In genomic region chr2:26636935-26637334, GRCh38 we compare ENCODE assay signal across 27 cellular contexts. TPM values are rescaled to one million over a fixed set of nuclear protein-coding genes. Genes with fewer than 3 reads are reported as not detected.
DNase-seq lines count a peak whose midpoint lies in the region; TF ChIP-seq lines count a peak whose summit lies in the region.
"Had no signal": no experiment of that assay in that cellular context is flagged by ENCODE, and none has a peak within 500 bp of the region (broad histone marks: within the 10 kb centered on the region; RNA-seq: fewer than 3 reads in every experiment).

No MANE protein-coding gene starts in this region.

- no peak overlapping the region for H2BK15ac ChIP-seq in mesendoderm (replicated peaks; ENCODE audit: low read depth)

- H4K5ac ChIP-seq in mesendoderm (ENCODE audit: low read length), result no peak overlapping the region

- no peak overlapping the region for H2BK5ac ChIP-seq in mesendoderm (ENCODE audit: low read length)

- no peak overlapping the region for H3K4me3 ChIP-seq in mammary epithelial cell (replicated peaks in 1 of 3; ENCODE audit: insufficient read depth in 1 of 3, low read depth in 2 of 3, low read length in 3 of 3)
- no peak overlapping the region for H3K4me3 ChIP-seq in mesendoderm (ENCODE audit: low read length)
- H3K4me3 ChIP-seq in esophagus muscularis mucosa, result no peak overlapping the region
- H3K4me3 ChIP-seq: K562 had no signal

- H2BK120ac ChIP-seq in mesendoderm (ENCODE audit: low read depth, low read length), result no peak overlapping the region

- H3K4me1 ChIP-seq in mammary epithelial cell (ENCODE audit: insufficient read depth, low read length) (peaks cover 16% of the 10 kb centered on the region), mesendoderm (ENCODE audit: control insufficient read depth, low read depth, low read length) (peaks cover 3% of the 10 kb centered on the region), esophagus muscularis mucosa (peaks cover 0 to 33% (median 25%) of the 10 kb centered on the region in 4 donors)

- no peaks in the 10 kb centered on the region for H3K9me3 Mint-ChIP-seq in MCF 10A (ENCODE audit: unreplicated experiment)
- H3K9me3 Mint-ChIP-seq: CD14-positive monocyte; CD8-positive, alpha-beta memory T cell had no signal

- no peaks in the 10 kb centered on the region for H3K4me1 Mint-ChIP-seq in MCF 10A (ENCODE audit: insufficient read depth, unreplicated experiment)
- H3K4me1 Mint-ChIP-seq: CD8-positive, alpha-beta memory T cell had no signal

- POLR2A ChIA-PET in MCF 10A (lab: Yijun Ruan, JAX), result interaction anchor here (0.7 to 1.0 kb wide), 2 partner anchors 11 to 36 kb away, joined by 3 read pairs; no protein-coding TSS in a partner anchor

- no peak overlapping the region for H3K4ac ChIP-seq in mesendoderm (ENCODE audit: low read depth, low read length)

- no peak for TF ChIP-seq EP300 in esophagus muscularis mucosa (IDR thresholded peaks at IDR 0.05)

- no peak overlapping the region for H3K56ac ChIP-seq in mesendoderm (ENCODE audit: low read length)

- H3K79me2 ChIP-seq in mammary epithelial cell (ENCODE audit: insufficient read depth, low read length), result no peaks in the 10 kb centered on the region
- no peaks in the 10 kb centered on the region for H3K79me2 ChIP-seq in mesendoderm (ENCODE audit: control insufficient read depth, insufficient read depth, low read length)

- H3K36me3 ChIP-seq in mammary epithelial cell (ENCODE audit: insufficient read depth, low read length), result no peaks in the 10 kb centered on the region
- no peaks in the 10 kb centered on the region for H3K36me3 ChIP-seq in mesendoderm (ENCODE audit: control insufficient read depth, insufficient read depth, low read length)
- no peaks in the 10 kb centered on the region for H3K36me3 ChIP-seq in esophagus muscularis mucosa
- H3K36me3 ChIP-seq: BE2C had no signal

- H3K27ac ChIP-seq in mammary epithelial cell (ENCODE audit: insufficient read depth, low read depth, low read length) (no peak overlapping the region), mesendoderm (ENCODE audit: low read depth, low read length) (no peak overlapping the region), esophagus muscularis mucosa (replicated peaks in 1 of 4) (no peak overlapping the region)

- no peaks in the 10 kb centered on the region for H3K36me3 Mint-ChIP-seq in MCF 10A (ENCODE audit: insufficient read depth, unreplicated experiment)
- H3K36me3 Mint-ChIP-seq: CD14-positive monocyte; CD8-positive, alpha-beta memory T cell had no signal

- H3K9me3 ChIP-seq in mammary epithelial cell (replicated peaks; ENCODE audit: insufficient read depth, low read length) (no peaks in the 10 kb centered on the region), esophagus muscularis mucosa (no peaks in the 10 kb centered on the region)
- H3K9me3 ChIP-seq: BE2C had no signal

- H3K4me3 Mint-ChIP-seq in MCF 10A (ENCODE audit: unreplicated experiment), result no peak overlapping the region
- H3K4me3 Mint-ChIP-seq: CD14-positive monocyte; CD8-positive, alpha-beta memory T cell had no signal

- WGBS in mammary epithelial cell (ENCODE audit: low coverage, missing lambda C conversion rate), result 22% methylated on average over 6 of the region's 6 CpGs
- WGBS in mesendoderm (ENCODE audit: extremely low coverage, insufficient coverage, low lambda C conversion rate), result no CpG with 5 or more reads among the region's 6 CpGs
- WGBS in esophagus muscularis mucosa, result 79% methylated on average over 6 of the region's 6 CpGs

- in situ Hi-C loops in mammary epithelial cell (cut with MboI; ENCODE audit: low sequenced_read_pairs in 2 of 2), result no loop called here

- H3K4me2 ChIP-seq in mammary epithelial cell (ENCODE audit: insufficient read depth, low read depth, low read length), result no peak overlapping the region
- H3K4me2 ChIP-seq in mesendoderm (ENCODE audit: low read length), result no peak overlapping the region

- no peaks in the 10 kb centered on the region for H3K79me1 ChIP-seq in mesendoderm (ENCODE audit: low read length)

- no peak overlapping the region for H3K23ac ChIP-seq in mesendoderm (ENCODE audit: low read length)

- H2AFZ ChIP-seq in mammary epithelial cell (ENCODE audit: low read depth, low read length), result peak overlapping the region; percentile 37

- H2AK5ac ChIP-seq in mesendoderm (ENCODE audit: low read length), result no peak overlapping the region

- no peak overlapping the region for H3K9ac ChIP-seq in mammary epithelial cell (ENCODE audit: insufficient read depth, low read length)
- no peak overlapping the region for H3K9ac ChIP-seq in mesendoderm (ENCODE audit: low read length)

- peaks cover 20% of the 10 kb centered on the region for H3K27me3 Mint-ChIP-seq in MCF 10A (ENCODE audit: insufficient read depth, unreplicated experiment)

- no peak overlapping the region for H3K27ac Mint-ChIP-seq in MCF 10A (ENCODE audit: low read depth, unreplicated experiment)
- H3K27ac Mint-ChIP-seq: CD14-positive monocyte; CD8-positive, alpha-beta memory T cell had no signal

- H3K27me3 ChIP-seq in mammary epithelial cell (ENCODE audit: insufficient read depth, low read length) (no peaks in the 10 kb centered on the region), mesendoderm (ENCODE audit: insufficient read depth, low read length, poor library complexity) (no peaks in the 10 kb centered on the region), esophagus muscularis mucosa (peaks cover 0 to 6% (median 0%) of the 10 kb centered on the region in 4 donors)
- H3K27me3 ChIP-seq: BE2C had no signal

- H3K18ac ChIP-seq in mesendoderm (ENCODE audit: low read length), result no peak overlapping the region

- no peak overlapping the region for H4K8ac ChIP-seq in mesendoderm (ENCODE audit: low read depth, low read length)

- TF ChIP-seq POLR2A in esophagus muscularis mucosa (IDR thresholded peaks at IDR 0.05; ENCODE audit: low read depth), result no peak

- intact Hi-C loops in mammary epithelial cell (cut with micrococcal nuclease) (no loop called here), MCF 10A (cut with micrococcal nuclease) (no loop called here), esophagus muscularis mucosa (cut with DNase I) (no loop called here)

- dilution Hi-C loops in mammary epithelial cell (cut with HindIII; ENCODE audit: low sequenced_read_pairs), result loop anchor here (5.0 kb wide), 1 partner anchor 35 kb away; no protein-coding TSS in a partner anchor

- no peaks in the 10 kb centered on the region for H4K20me1 ChIP-seq in mammary epithelial cell (ENCODE audit: insufficient read depth, low read length)

- DNase-seq in mammary epithelial cell (no peak), MCF 10A (ENCODE audit: unreplicated experiment) (no peak), cerebellum (ENCODE audit: low spot score) (peak; percentile 58), mesendoderm (peak; percentile 41), anterior cingulate cortex (lab: John Stamatoyannopoulos, UW) (no peak), esophagus muscularis mucosa (ENCODE audit: extremely low spot score) (no peak), NCI-H1417 treated with DMSO at 0.1 percent for 48 hours (lab: John Stamatoyannopoulos, UW) (no peak)
- DNase-seq in activated CD8-positive, alpha-beta memory T cell treated with anti-CD3 and anti-CD28 coated beads for 24 hours, result no peak
- DNase-seq: 8988T, ACHN, BE2C, DMS 273 treated with DMSO at 0.1 percent for 48 hours, DMS79 treated with DMSO at 0.1 percent for 48 hours, Kasumi-1, MV-4-11, NCI-H1105, NCI-H146, NCI-H1930, NCI-H2107, NCI-H446, NCI-H524 treated with DMSO at 0.1 percent for 48 hours, NCI-H774 had no signal

- BruUV-seq in mammary epithelial cell (replicated peaks; lab: Mats Ljungman, UMichigan), result no TSS peak
- BruUV-seq in MCF 10A (replicated peaks; lab: Mats Ljungman, UMichigan), result no TSS peak

- CTCF ChIA-PET in mammary epithelial cell (lab: Charles Lee; ENCODE audit: low non-redundant PET) (no interaction called here), MCF 10A (lab: Yijun Ruan, JAX) (interaction anchor here (1.1 to 1.3 kb wide), 2 partner anchors 31 to 108 kb away, joined by 4 to 6 read pairs; no protein-coding TSS in a partner anchor)

- TF ChIP-seq CTCF in mammary epithelial cell (conservative IDR thresholded peaks at IDR 0.05 in 1 of 2, IDR thresholded peaks at IDR 0.05 in 1 of 2; ENCODE audit: extremely low read depth in 1 of 2, insufficient read depth in 1 of 2, low read depth in 1 of 2, low read length in 2 of 2) (no peak), MCF 10A (IDR thresholded peaks at IDR 0.05; ENCODE audit: unreplicated experiment) (no peak), esophagus muscularis mucosa (IDR thresholded peaks at IDR 0.05) (no peak)

RNA-seq across cellular contexts. Expression of gene CIB4, which starts 4.2 kb away (rescaled TPM):
- total RNA-seq in mammary epithelial cell, result not detected
- not detected for polyA plus RNA-seq in mammary epithelial cell
- not detected for polyA minus RNA-seq in mammary epithelial cell
- total RNA-seq in MCF 10A (2022), result not detected in 2 replicates
- total RNA-seq in cerebellum, result not detected
- polyA plus RNA-seq in mesendoderm (2013, experiment 1 of 2), result 0.11 TPM
- 0.11 TPM for polyA plus RNA-seq in mesendoderm (2013, experiment 2 of 2)
- not detected for total RNA-seq in esophagus muscularis mucosa
- total RNA-seq: CD8-positive, alpha-beta memory T cell; H1; K562; M059J had no signal
- polyA plus RNA-seq: CD14-positive monocyte; CD8-positive, alpha-beta memory T cell; H1; K562 had no signal

RNA-seq across cellular contexts. Expression of gene KCNK3, which starts 55.6 kb away (rescaled TPM):
- total RNA-seq in mammary epithelial cell, result under 1 TPM; 0.07 to 0.17 TPM
- 0.17 TPM for polyA plus RNA-seq in mammary epithelial cell
- not detected for polyA minus RNA-seq in mammary epithelial cell
- total RNA-seq in MCF 10A (2022), result not detected in 2 replicates
- total RNA-seq in cerebellum, result 6.3 TPM
- 0.51 TPM for polyA plus RNA-seq in mesendoderm (2013, experiment 1 of 2)
- polyA plus RNA-seq in mesendoderm (2013, experiment 2 of 2), result 0.38 TPM
- 10 to 100 TPM in 1 of 4 donors, 1 to 10 TPM in 3; 2.1 to 13.0 (median 7.9) TPM for total RNA-seq in esophagus muscularis mucosa
- total RNA-seq: CD8-positive, alpha-beta memory T cell had no signal
- polyA plus RNA-seq: CD14-positive monocyte; CD8-positive, alpha-beta memory T cell had no signal

Comparison
In these comparisons a context has a peak if more than half of its experiments do, and no peak if none do; other contexts are left out.
1. DNase-seq: peak in cerebellum (single experiment) and mesendoderm (single experiment); none in mammary epithelial cell (single experiment), MCF 10A (single experiment), activated CD8-positive, alpha-beta memory T cell treated with anti-CD3 and anti-CD28 coated beads for 24 hours (single experiment), anterior cingulate cortex (0 of 58), esophagus muscularis mucosa (single experiment) and NCI-H1417 treated with DMSO at 0.1 percent for 48 hours (single experiment).